Comparison of ENCODE assay signal across 13 cellular contexts in genomic region chr3:48614044-48614443, GRCh38. TPM values are rescaled to one million over a fixed set of nuclear protein-coding genes. Genes with fewer than 3 reads are reported as not detected.
DNase-seq lines count a peak whose midpoint lies in the region; ATAC-seq and TF ChIP-seq lines count a peak whose summit lies in the region.
"Had no signal": no experiment of that assay in that cellular context is flagged by ENCODE, and none has a peak within 500 bp of the region (broad histone marks: within the 10 kb centered on the region; RNA-seq: fewer than 3 reads in every experiment).

No MANE protein-coding gene starts in this region.

- DNase-seq in AG09319 (ENCODE audit: extremely low read depth, low read depth) (peak; percentile 57), HT1080 (ENCODE audit: low read depth) (peak; percentile 77), fibroblast of villous mesenchyme (ENCODE audit: low read depth) (peak; percentile 92), BE2C (no peak), NCI-H2081 treated with DMSO at 0.1 percent for 48 hours (lab: John Stamatoyannopoulos, UW) (no peak), DMS153 treated with DMSO at 0.1 percent for 48 hours (lab: John Stamatoyannopoulos, UW; ENCODE audit: unreplicated experiment) (no peak)
- DNase-seq in activated CD4-positive, alpha-beta memory T cell treated with anti-CD3 and anti-CD28 coated beads, Interleukin-2, amount 10 ng/mL, durations not matched to agents 7 days and 5 days = no peak
- DNase-seq: DMS79; NK-92 treated with Interleukin-12 subunit alpha and Interleukin-12 subunit beta, amount 100 ng/mL, for 24 hours; sigmoid colon; WERI-Rb-1 had no signal

- H3K36me3 Mint-ChIP-seq in activated CD4-positive, alpha-beta memory T cell treated with anti-CD3 and anti-CD28 coated beads, Interleukin-2, amount 10 ng/mL, durations not matched to agents 7 days and 5 days (ENCODE audit: low read depth) = peaks cover 19% of the 10 kb centered on the region

- peak overlapping the region; percentile 79 for H3K27ac Mint-ChIP-seq in activated CD4-positive, alpha-beta memory T cell treated with anti-CD3 and anti-CD28 coated beads, Interleukin-2, amount 10 ng/mL, durations not matched to agents 7 days and 5 days

- POLR2A ChIA-PET in activated CD4-positive, alpha-beta memory T cell treated with anti-CD3 and anti-CD28 coated beads, Interleukin-2, amount 10 ng/mL, durations not matched to agents 7 days and 5 days (lab: Charles Lee) = interaction anchor here (1.1 kb wide), 1 partner anchor 10 kb away, joined by 3 read pairs; no protein-coding TSS in a partner anchor

- H3K36me3 ChIP-seq in BE2C = no peaks in the 10 kb centered on the region
- H3K36me3 ChIP-seq: sigmoid colon had no signal

- no peak for ATAC-seq in HG02610 (IDR thresholded peaks at IDR 0.05; ENCODE audit: unreplicated experiment)

- TF ChIP-seq CTCF in AG09319 (IDR thresholded peaks at IDR 0.05; ENCODE audit: low read depth, low read length) = no peak
- TF ChIP-seq CTCF in fibroblast of villous mesenchyme (IDR thresholded peaks at IDR 0.05; ENCODE audit: insufficient read depth, low read depth, low read length) = no peak
- TF ChIP-seq CTCF in BE2C (IDR thresholded peaks at IDR 0.05; ENCODE audit: low read depth, low read length) = no peak

- H3K4me1 Mint-ChIP-seq in activated CD4-positive, alpha-beta memory T cell treated with anti-CD3 and anti-CD28 coated beads, Interleukin-2, amount 10 ng/mL, durations not matched to agents 7 days and 5 days = peaks cover 21% of the 10 kb centered on the region

- no peak overlapping the region for H3K4me3 Mint-ChIP-seq in activated CD4-positive, alpha-beta memory T cell treated with anti-CD3 and anti-CD28 coated beads, Interleukin-2, amount 10 ng/mL, durations not matched to agents 7 days and 5 days

- H3K4me3 ChIP-seq in fibroblast of villous mesenchyme (ENCODE audit: low read depth, low read length) (no peak overlapping the region), BE2C (ENCODE audit: low read depth, low read length) (no peak overlapping the region)
- H3K4me3 ChIP-seq: sigmoid colon had no signal

- CTCF ChIA-PET in activated CD4-positive, alpha-beta memory T cell treated with anti-CD3 and anti-CD28 coated beads, Interleukin-2, amount 10 ng/mL, durations not matched to agents 7 days and 5 days (lab: Charles Lee) = interaction anchor here (0.7 to 2.2 kb wide), 2 partner anchors 213 to 850 kb away, joined by 3 to 10 read pairs; no protein-coding TSS in a partner anchor

- H3K27me3 ChIP-seq in BE2C = no peaks in the 10 kb centered on the region
- H3K27me3 ChIP-seq: sigmoid colon had no signal

- no peaks in the 10 kb centered on the region for H3K27me3 Mint-ChIP-seq in activated CD4-positive, alpha-beta memory T cell treated with anti-CD3 and anti-CD28 coated beads, Interleukin-2, amount 10 ng/mL, durations not matched to agents 7 days and 5 days

- H3K9me3 Mint-ChIP-seq in activated CD4-positive, alpha-beta memory T cell treated with anti-CD3 and anti-CD28 coated beads, Interleukin-2, amount 10 ng/mL, durations not matched to agents 7 days and 5 days = peaks cover 18% of the 10 kb centered on the region

- no peaks in the 10 kb centered on the region for H3K9me3 ChIP-seq in BE2C

- H3K4me1 ChIP-seq in BE2C = no peaks in the 10 kb centered on the region

RNA-seq across cellular contexts. Expression of gene UQCRC1, which starts 4.6 kb away (rescaled TPM):
- total RNA-seq in HT1080 (2014; rRNA removed; shearing (Covaris generic)) = 359 and 364 TPM in 2 replicates
- 240 and 248 TPM in 2 replicates for polyA plus RNA-seq in HT1080 (2015; cell fraction: cytosol; rRNA removed)
- 229 and 282 TPM in 2 replicates for polyA plus RNA-seq in HT1080 (2015; cell fraction: nucleus; rRNA removed)
- total RNA-seq in activated CD4-positive, alpha-beta memory T cell treated with anti-CD3 and anti-CD28 coated beads, Interleukin-2, amount 10 ng/mL, durations not matched to agents 7 days and 5 days = 100 to 1,000 TPM; 167 to 170 TPM
- total RNA-seq in fibroblast of villous mesenchyme = 405 and 418 TPM in 2 replicates
- 332 TPM for polyA plus RNA-seq in BE2C (2012; ENCODE audit: insufficient read depth, insufficient read length, low read depth)

RNA-seq across cellular contexts. Expression of gene TMEM89, which starts 7.5 kb away (rescaled TPM):
- not detected in 2 replicates for total RNA-seq in HT1080 (2014; rRNA removed; shearing (Covaris generic))
- not detected in 2 replicates for polyA plus RNA-seq in HT1080 (2015; cell fraction: cytosol; rRNA removed)
- polyA plus RNA-seq in HT1080 (2015; cell fraction: nucleus; rRNA removed) = not detected in 2 replicates
- total RNA-seq in activated CD4-positive, alpha-beta memory T cell treated with anti-CD3 and anti-CD28 coated beads, Interleukin-2, amount 10 ng/mL, durations not matched to agents 7 days and 5 days = not detected
- not detected in 2 replicates for total RNA-seq in fibroblast of villous mesenchyme
- not detected for polyA plus RNA-seq in BE2C (2012; ENCODE audit: insufficient read depth, insufficient read length, low read depth)
- total RNA-seq: lung microvascular endothelial cell, sigmoid colon had no signal

RNA-seq across cellular contexts. Expression of gene COL7A1, which starts 18.9 kb away (rescaled TPM):
- total RNA-seq in HT1080 (2014; rRNA removed; shearing (Covaris generic)) = 3.1 and 4.2 TPM in 2 replicates
- 1.7 and 1.8 TPM in 2 replicates for polyA plus RNA-seq in HT1080 (2015; cell fraction: cytosol; rRNA removed)
- polyA plus RNA-seq in HT1080 (2015; cell fraction: nucleus; rRNA removed) = 31.2 and 41.6 TPM in 2 replicates
- total RNA-seq in activated CD4-positive, alpha-beta memory T cell treated with anti-CD3 and anti-CD28 coated beads, Interleukin-2, amount 10 ng/mL, durations not matched to agents 7 days and 5 days = 1 to 10 TPM in 1 of 2 experiments, under 1 TPM in 1; 0.40 to 1.4 TPM
- total RNA-seq in fibroblast of villous mesenchyme = 79.0 and 140 TPM in 2 replicates
- polyA plus RNA-seq in BE2C (2012; ENCODE audit: insufficient read depth, insufficient read length, low read depth) = 0.91 TPM

RNA-seq across cellular contexts. Expression of gene SLC26A6, which starts 21.2 kb away (rescaled TPM):
- total RNA-seq in HT1080 (2014; rRNA removed; shearing (Covaris generic)) = 21.9 and 23.6 TPM in 2 replicates
- 8.8 and 9.8 TPM in 2 replicates for polyA plus RNA-seq in HT1080 (2015; cell fraction: cytosol; rRNA removed)
- 144 and 153 TPM in 2 replicates for polyA plus RNA-seq in HT1080 (2015; cell fraction: nucleus; rRNA removed)
- 10 to 100 TPM; 55.4 to 56.0 TPM for total RNA-seq in activated CD4-positive, alpha-beta memory T cell treated with anti-CD3 and anti-CD28 coated beads, Interleukin-2, amount 10 ng/mL, durations not matched to agents 7 days and 5 days
- total RNA-seq in fibroblast of villous mesenchyme = 34.8 and 45.8 TPM in 2 replicates
- polyA plus RNA-seq in BE2C (2012; ENCODE audit: insufficient read depth, insufficient read length, low read depth) = 14.0 TPM

RNA-seq across cellular contexts. Expression of gene CELSR3, which starts 48.6 kb away (rescaled TPM):
- 3.5 and 3.8 TPM in 2 replicates for total RNA-seq in HT1080 (2014; rRNA removed; shearing (Covaris generic))
- 2.6 and 2.9 TPM in 2 replicates for polyA plus RNA-seq in HT1080 (2015; cell fraction: cytosol; rRNA removed)
- polyA plus RNA-seq in HT1080 (2015; cell fraction: nucleus; rRNA removed) = 19.1 and 23.8 TPM in 2 replicates
- total RNA-seq in activated CD4-positive, alpha-beta memory T cell treated with anti-CD3 and anti-CD28 coated beads, Interleukin-2, amount 10 ng/mL, durations not matched to agents 7 days and 5 days = 1 to 10 TPM; 7.2 to 8.0 TPM
- total RNA-seq in fibroblast of villous mesenchyme = 1.6 and 1.7 TPM in 2 replicates
- 50.3 TPM for polyA plus RNA-seq in BE2C (2012; ENCODE audit: insufficient read depth, insufficient read length, low read depth)

Comparison
In these comparisons a context has a peak if more than half of its experiments do, and no peak if none do; other contexts are left out.
1. DNase-seq: peak in AG09319 (single experiment), HT1080 (single experiment) and fibroblast of villous mesenchyme (single experiment); none in activated CD4-positive, alpha-beta memory T cell treated with anti-CD3 and anti-CD28 coated beads, Interleukin-2, amount 10 ng/mL, durations not matched to agents 7 days and 5 days (single experiment), BE2C (single experiment), NCI-H2081 treated with DMSO at 0.1 percent for 48 hours (single experiment) and DMS153 treated with DMSO at 0.1 percent for 48 hours (single experiment).
2. RNA of gene COL7A1, which starts 18.9 kb away (total RNA-seq): 79.0 to 140 TPM in fibroblast of villous mesenchyme; 3.1 to 4.2 TPM in HT1080 and 0.40 to 1.4 TPM in activated CD4-positive, alpha-beta memory T cell treated with anti-CD3 and anti-CD28 coated beads, Interleukin-2, amount 10 ng/mL, durations not matched to agents 7 days and 5 days; every median in the first group is over 10 times any median in the second.